ENCODE assay signal across 9 cellular contexts in genomic region chr4:156946508-156947197, GRCh38. TPM values are rescaled to one million over a fixed set of nuclear protein-coding genes. Genes with fewer than 3 reads are reported as not detected.
DNase-seq lines count a peak whose midpoint lies in the region; ATAC-seq, FAIRE-seq and TF ChIP-seq lines count a peak whose summit lies in the region.
"Had no signal": no experiment of that assay in that cellular context is flagged by ENCODE, and none has a peak within 500 bp of the region (broad histone marks: within the 10 kb centered on the region; RNA-seq: fewer than 3 reads in every experiment).

No MANE protein-coding gene starts in this region.

- H3K9ac ChIP-seq in mammary epithelial cell (ENCODE audit: insufficient read depth, low read length) (peak overlapping the region; percentile 84), mesenchymal stem cell (ENCODE audit: low read length) (peak overlapping the region; percentile 87)

- H3K79me1 ChIP-seq in mesenchymal stem cell (replicated peaks; ENCODE audit: low read length, poor library complexity, severe bottlenecking), result no peaks in the 10 kb centered on the region

- no peak overlapping the region for H3K4ac ChIP-seq in mesenchymal stem cell (ENCODE audit: low read depth in 1 of 2, low read length in 2 of 2)

- H3K4me1 ChIP-seq in mammary epithelial cell (ENCODE audit: insufficient read depth, low read length), result peaks cover 48% of the 10 kb centered on the region
- H3K4me1 ChIP-seq in mesenchymal stem cell (ENCODE audit: control insufficient read depth, insufficient read depth, low read depth, low read length), result peaks cover 4% of the 10 kb centered on the region

- ATAC-seq in HG03095 (IDR thresholded peaks at IDR 0.05; ENCODE audit: unreplicated experiment) (no peak), HG02610 (IDR thresholded peaks at IDR 0.05; ENCODE audit: unreplicated experiment) (no peak)

- H2BK15ac ChIP-seq in mesenchymal stem cell (ENCODE audit: low read depth, poor library complexity, severe bottlenecking), result no peak overlapping the region

- H2BK5ac ChIP-seq in mesenchymal stem cell (ENCODE audit: low read depth, low read length, poor library complexity, severe bottlenecking), result no peak overlapping the region

- H2BK12ac ChIP-seq in mesenchymal stem cell (ENCODE audit: low read length in 2 of 2), result no peak overlapping the region

- no peak overlapping the region for H3K14ac ChIP-seq in mesenchymal stem cell (ENCODE audit: low read length in 2 of 2)

- H3K4me2 ChIP-seq in mammary epithelial cell (ENCODE audit: insufficient read depth, low read depth, low read length), result peak overlapping the region; percentile 72
- peak overlapping the region; percentile 7 for H3K4me2 ChIP-seq in mesenchymal stem cell (ENCODE audit: low read length, poor library complexity, severe bottlenecking)

- intact Hi-C loops in mammary epithelial cell (cut with micrococcal nuclease), result loop anchor here (1.0 to 5.0 kb wide), 3 partner anchors 12 to 174 kb away; no protein-coding TSS in a partner anchor

- H3K4me3 ChIP-seq in mammary epithelial cell (replicated peaks in 1 of 3; ENCODE audit: insufficient read depth in 1 of 3, low read depth in 2 of 3, low read length in 3 of 3), result peak overlapping the region in 1 of 3 experiments; percentile 19
- peak overlapping the region in 1 of 2 experiments; percentile 61 for H3K4me3 ChIP-seq in mesenchymal stem cell (ENCODE audit: insufficient read depth in 1 of 2, low read depth in 1 of 2, low read length in 2 of 2)

- H2AFZ ChIP-seq in mammary epithelial cell (ENCODE audit: low read depth, low read length) (peak overlapping the region; percentile 5), mesenchymal stem cell (ENCODE audit: low read depth, low read length) (no peak overlapping the region)

- H4K8ac ChIP-seq in mesenchymal stem cell (ENCODE audit: low read length), result no peak overlapping the region

- H3K18ac ChIP-seq in mesenchymal stem cell (ENCODE audit: low read depth in 1 of 2, low read length in 2 of 2), result no peak overlapping the region

- WGBS in mammary epithelial cell (ENCODE audit: low coverage, missing lambda C conversion rate), result 21% methylated on average over 5 of the region's 5 CpGs
- 0% methylated on average over 5 of the region's 5 CpGs for WGBS in mesenchymal stem cell

- CTCF ChIA-PET in mammary epithelial cell (lab: Charles Lee; ENCODE audit: low non-redundant PET), result no interaction called here

- H4K20me1 ChIP-seq in mammary epithelial cell (ENCODE audit: insufficient read depth, low read length), result no peaks in the 10 kb centered on the region

- no peak overlapping the region for H2BK120ac ChIP-seq in mesenchymal stem cell (ENCODE audit: low read depth, low read length)

- TSS peak; percentile 5 for BruUV-seq in mammary epithelial cell (replicated peaks; lab: Mats Ljungman, UMichigan)

- H3K23ac ChIP-seq in mesenchymal stem cell (ENCODE audit: low read length in 2 of 2), result no peak overlapping the region

- FAIRE-seq in A204.1 (lab: Jason Lieb, UNC) (peak; percentile 77), HTR-8/SVneo (lab: Jason Lieb, UNC) (peak; percentile 63)

- H2AK5ac ChIP-seq in mesenchymal stem cell (ENCODE audit: low read length, severe bottlenecking), result peak overlapping the region; percentile 36

- no peak overlapping the region for H4K91ac ChIP-seq in mesenchymal stem cell (ENCODE audit: low read length)

- in situ Hi-C loops in mammary epithelial cell (cut with MboI; ENCODE audit: low sequenced_read_pairs in 2 of 2), result no loop called here
- in situ Hi-C loops in GM13976 (cut with MboI; ENCODE audit: low sequenced_read_pairs, unreplicated experiment), result no loop called here

- DNase-seq in HTR-8/SVneo (ENCODE audit: insufficient read length, low spot score) (no peak), mammary epithelial cell (peak; percentile 98), mesenchymal stem cell (peak; percentile 99), GM13976 (ENCODE audit: low spot score) (no peak), NCI-H2171 (lab: John Stamatoyannopoulos, UW) (no peak)
- DNase-seq: CD8-positive, alpha-beta memory T cell had no signal

- peaks cover 79% of the 10 kb centered on the region for H3K79me2 ChIP-seq in mammary epithelial cell (ENCODE audit: insufficient read depth, low read length)

- H3K36me3 ChIP-seq in mammary epithelial cell (ENCODE audit: insufficient read depth, low read length) (no peaks in the 10 kb centered on the region), mesenchymal stem cell (ENCODE audit: control insufficient read depth in 1 of 2, insufficient read depth in 2 of 2, low read depth in 1 of 2, low read length in 2 of 2) (no peaks in the 10 kb centered on the region)

- H3K27me3 ChIP-seq in mammary epithelial cell (ENCODE audit: insufficient read depth, low read length) (no peaks in the 10 kb centered on the region), mesenchymal stem cell (ENCODE audit: control insufficient read depth in 1 of 2, insufficient read depth in 1 of 2, low read length in 2 of 2) (no peaks in the 10 kb centered on the region)

- dilution Hi-C loops in mammary epithelial cell (cut with HindIII; ENCODE audit: low sequenced_read_pairs), result no loop called here

- TF ChIP-seq CTCF in mammary epithelial cell (conservative IDR thresholded peaks at IDR 0.05 in 1 of 2, IDR thresholded peaks at IDR 0.05 in 1 of 2; ENCODE audit: extremely low read depth in 1 of 2, insufficient read depth in 1 of 2, low read depth in 1 of 2, low read length in 2 of 2), result no peak
- no peak for TF ChIP-seq CTCF in GM13976 (IDR thresholded peaks at IDR 0.05; ENCODE audit: borderline replicate concordance, control extremely low read depth, extremely low read depth, insufficient read depth, missing control alignments)

- H3K9me3 ChIP-seq in mammary epithelial cell (replicated peaks; ENCODE audit: insufficient read depth, low read length) (no peaks in the 10 kb centered on the region), mesenchymal stem cell (ENCODE audit: control insufficient read depth, low read length) (no peaks in the 10 kb centered on the region)

- H3K27ac ChIP-seq in mammary epithelial cell (ENCODE audit: insufficient read depth, low read depth, low read length) (peak overlapping the region; percentile 98), mesenchymal stem cell (ENCODE audit: low read length, poor library complexity, severe bottlenecking) (peak overlapping the region; percentile 91)

RNA-seq across cellular contexts. Expression of gene PDGFC, which starts 24.9 kb away (rescaled TPM):
- 10 to 100 TPM; 32.2 to 69.3 TPM for total RNA-seq in mammary epithelial cell
- polyA plus RNA-seq in mammary epithelial cell, result 17.6 TPM
- polyA minus RNA-seq in mammary epithelial cell, result 78.9 TPM
- polyA plus RNA-seq in mesenchymal stem cell (2013, experiment 1 of 2), result 55.8 TPM
- 55.6 TPM for polyA plus RNA-seq in mesenchymal stem cell (2013, experiment 2 of 2)
- polyA plus RNA-seq: CD8-positive, alpha-beta memory T cell had no signal

Comparison
In these comparisons a context has a peak if more than half of its experiments do, and no peak if none do; other contexts are left out.
1. DNase-seq: peak in mammary epithelial cell (single experiment) and mesenchymal stem cell (single experiment); none in HTR-8/SVneo (single experiment), GM13976 (single experiment) and NCI-H2171 (single experiment).